In genomic region chr2:8860239-8860638, GRCh38 we compare ENCODE assay signal across 26 cellular contexts.
DNase-seq lines count a peak whose midpoint lies in the region; ATAC-seq, FAIRE-seq and TF ChIP-seq lines count a peak whose summit lies in the region.
"Had no signal": no experiment of that assay in that cellular context is flagged by ENCODE, and none has a peak within 500 bp of the region (broad histone marks: within the 10 kb centered on the region; RNA-seq: fewer than 3 reads in every experiment).

No MANE protein-coding gene starts in this region.

- DNase-seq in RCC 7860 (ENCODE audit: low spot score) (peak; percentile 44), fibroblast of pulmonary artery (ENCODE audit: low read depth) (peak; percentile 12), GM13977 (ENCODE audit: low spot score) (no peak), AML-193 (lab: John Stamatoyannopoulos, UW) (no peak), epidermal melanocyte (ENCODE audit: insufficient read length, low spot score) (no peak)
- no peak for DNase-seq in effector CD4-positive, alpha-beta T cell
- DNase-seq: activated CD4-positive, alpha-beta T cell treated with anti-CD3 and anti-CD28 coated beads, Interleukin-2, amount 50 U/mL, for 4 hours; activated naive CD4-positive, alpha-beta T cell; adrenal gland; dermis blood vessel endothelial cell; DMS 273 treated with DMSO at 0.1 percent for 48 hours; foreskin fibroblast; HCEC 1CT; NCI-H1092; NCI-H1930; NCI-H82; stimulated activated CD4-positive, alpha-beta T cell treated with anti-CD3 and anti-CD28 coated beads, Interleukin-1b, Interleukin-23, amount 100 ng/mL, for 48 hours; testis had no signal

- peak; percentile 79 for ATAC-seq in GM21619 (IDR thresholded peaks at IDR 0.05; ENCODE audit: unreplicated experiment)
- ATAC-seq: stimulated activated memory B cell treated with anti-CD40 and anti-IgM and Interleukin-4, amounts not matched to agents 10 μg/mL and 1 μg/mL and 100 μg/mL, for 72 hours had no signal

- TF ChIP-seq CTCF in fibroblast of pulmonary artery (IDR thresholded peaks at IDR 0.05; ENCODE audit: low read length, missing control alignments) = no peak
- TF ChIP-seq CTCF in GM13977 (IDR thresholded peaks at IDR 0.05; ENCODE audit: extremely low read depth, insufficient read depth, missing control alignments) = no peak

- FAIRE-seq in G401.6 (lab: Jason Lieb, UNC) (peak; percentile 68), RCC 7860 (lab: Jason Lieb, UNC) (peak; percentile 96)
- FAIRE-seq: endothelial cell of umbilical vein had no signal

- in situ Hi-C loops in GM13977 (cut with MboI; ENCODE audit: low pct_unique_long_range_greater_than_20kb, low sequenced_read_pairs, unreplicated experiment) = loop anchor here (25.0 kb wide), 1 partner anchor 277 kb away; no protein-coding TSS in a partner anchor

- H3K4me3 ChIP-seq in fibroblast of pulmonary artery (replicated peaks; ENCODE audit: low read depth, low read length) = no peak overlapping the region
- H3K4me3 ChIP-seq: adrenal gland, cardiac muscle cell, neural progenitor cell, prostate gland, SJSA1, testis had no signal

Comparison
In these comparisons a context has a peak if more than half of its experiments do, and no peak if none do; other contexts are left out.
1. DNase-seq: peak in RCC 7860 (single experiment) and fibroblast of pulmonary artery (single experiment); none in GM13977 (single experiment), AML-193 (0 of 2), effector CD4-positive, alpha-beta T cell (single experiment) and epidermal melanocyte (single experiment).